ENCODE assay signal across 15 cellular contexts in genomic region chr4:27007507-27007906, GRCh38.
DNase-seq lines count a peak whose midpoint lies in the region; ATAC-seq and TF ChIP-seq lines count a peak whose summit lies in the region.
"Had no signal": no experiment of that assay in that cellular context is flagged by ENCODE, and none has a peak within 500 bp of the region (broad histone marks: within the 10 kb centered on the region; RNA-seq: fewer than 3 reads in every experiment).

No MANE protein-coding gene starts in this region.

- no peaks in the 10 kb centered on the region for H3K9me3 Mint-ChIP-seq in activated naive CD8-positive, alpha-beta T cell (ENCODE audit: low read depth)
- no peaks in the 10 kb centered on the region for H3K9me3 Mint-ChIP-seq in activated naive CD8-positive, alpha-beta T cell treated with anti-CD3 and anti-CD28 coated beads, Interleukin-2, amount 50 U/mL, for 24 hours
- no peaks in the 10 kb centered on the region for H3K9me3 Mint-ChIP-seq in immature natural killer cell
- no peaks in the 10 kb centered on the region for H3K9me3 Mint-ChIP-seq in activated CD4-positive, alpha-beta T cell treated with anti-CD3 and anti-CD28 coated beads, Interleukin-2, amount 10 ng/mL, durations not matched to agents 24 days and 14 days
- no peaks in the 10 kb centered on the region for H3K9me3 Mint-ChIP-seq in activated T-helper 2 cell treated with anti-CD3 and anti-CD28 coated beads, Interferon-gamma antibody, Interleukin-2, Interleukin-4, amounts not matched to agents 10 μg/mL and 5 μg/mL and 100 μg/mL, durations not matched to agents 14 hours and 24 hours and 36 hours
- H3K9me3 Mint-ChIP-seq: activated CD8-positive, alpha-beta T cell treated with anti-CD3 and anti-CD28 coated beads for 36 hours had no signal

- no peak for TF ChIP-seq CTCF in upper lobe of left lung (IDR thresholded peaks at IDR 0.05)

- peak overlapping the region; percentile 23 for H3K27ac ChIP-seq in urinary bladder (ENCODE audit: low read depth)
- peak overlapping the region in 1 of 4 donors; percentile 22 for H3K27ac ChIP-seq in upper lobe of left lung
- H3K27ac ChIP-seq: thoracic aorta had no signal

- no peak for DNase-seq in activated naive CD8-positive, alpha-beta T cell treated with anti-CD3 and anti-CD28 coated beads, Interleukin-2, amount 50 U/mL, for 24 hours
- no peak for DNase-seq in T-helper 17 cell
- no peak for DNase-seq in immature natural killer cell
- no peak for DNase-seq in upper lobe of left lung
- no peak for DNase-seq in activated CD4-positive, alpha-beta T cell treated with anti-CD3 and anti-CD28 coated beads, Interleukin-2, amount 10 ng/mL, durations not matched to agents 24 days and 14 days
- no peak for DNase-seq in activated T-helper 2 cell treated with anti-CD3 and anti-CD28 coated beads, Interferon-gamma antibody, Interleukin-2, Interleukin-4, amounts not matched to agents 10 μg/mL and 5 μg/mL and 100 μg/mL, durations not matched to agents 14 hours and 24 hours and 36 hours (ENCODE audit: low spot score)
- DNase-seq: activated CD8-positive, alpha-beta T cell treated with anti-CD3 and anti-CD28 coated beads for 36 hours; COR-L47; dermis blood vessel endothelial cell; left ventricle myocardium superior; NCI-H748 treated with DMSO at 0.1 percent for 48 hours had no signal

- H3K27me3 Mint-ChIP-seq in activated naive CD8-positive, alpha-beta T cell, result no peaks in the 10 kb centered on the region
- H3K27me3 Mint-ChIP-seq in activated naive CD8-positive, alpha-beta T cell treated with anti-CD3 and anti-CD28 coated beads, Interleukin-2, amount 50 U/mL, for 24 hours, result no peaks in the 10 kb centered on the region
- H3K27me3 Mint-ChIP-seq in T-helper 17 cell (no peaks in the 10 kb centered on the region), immature natural killer cell (ENCODE audit: low read depth in 3 of 3) (no peaks in the 10 kb centered on the region)
- H3K27me3 Mint-ChIP-seq in activated CD4-positive, alpha-beta T cell treated with anti-CD3 and anti-CD28 coated beads, Interleukin-2, amount 10 ng/mL, durations not matched to agents 24 days and 14 days, result no peaks in the 10 kb centered on the region
- no peaks in the 10 kb centered on the region for H3K27me3 Mint-ChIP-seq in activated T-helper 2 cell treated with anti-CD3 and anti-CD28 coated beads, Interferon-gamma antibody, Interleukin-2, Interleukin-4, amounts not matched to agents 10 μg/mL and 5 μg/mL and 100 μg/mL, durations not matched to agents 14 hours and 24 hours and 36 hours (ENCODE audit: low read depth)
- H3K27me3 Mint-ChIP-seq: activated CD8-positive, alpha-beta T cell treated with anti-CD3 and anti-CD28 coated beads for 36 hours had no signal

- TF ChIP-seq EP300 in upper lobe of left lung (IDR thresholded peaks at IDR 0.05), result no peak

- ATAC-seq in activated naive CD8-positive, alpha-beta T cell treated with anti-CD3 and anti-CD28 coated beads, Interleukin-2, amount 50 U/mL, for 24 hours, result no peak
- no peak for ATAC-seq in T-helper 17 cell
- ATAC-seq in upper lobe of left lung (ENCODE audit: low FRiP score in 2 of 2), result no peak
- ATAC-seq: activated CD8-positive, alpha-beta T cell treated with anti-CD3 and anti-CD28 coated beads for 36 hours; esophagus mucosa; left ventricle myocardium superior had no signal

- H3K4me3 ChIP-seq in urinary bladder (ENCODE audit: low read depth, low read length) (no peak overlapping the region), upper lobe of left lung (no peak overlapping the region)
- H3K4me3 ChIP-seq: thoracic aorta had no signal

- peaks cover 35% of the 10 kb centered on the region for H3K4me1 Mint-ChIP-seq in activated naive CD8-positive, alpha-beta T cell (ENCODE audit: low read depth)
- H3K4me1 Mint-ChIP-seq in activated naive CD8-positive, alpha-beta T cell treated with anti-CD3 and anti-CD28 coated beads, Interleukin-2, amount 50 U/mL, for 24 hours, result peaks cover 48% of the 10 kb centered on the region
- H3K4me1 Mint-ChIP-seq in T-helper 17 cell, result peaks cover 26% of the 10 kb centered on the region
- H3K4me1 Mint-ChIP-seq in immature natural killer cell, result peaks cover 23 to 33% of the 10 kb centered on the region in 2 donors
- peaks cover 26% of the 10 kb centered on the region for H3K4me1 Mint-ChIP-seq in activated CD4-positive, alpha-beta T cell treated with anti-CD3 and anti-CD28 coated beads, Interleukin-2, amount 10 ng/mL, durations not matched to agents 24 days and 14 days
- peaks cover 25% of the 10 kb centered on the region for H3K4me1 Mint-ChIP-seq in activated T-helper 2 cell treated with anti-CD3 and anti-CD28 coated beads, Interferon-gamma antibody, Interleukin-2, Interleukin-4, amounts not matched to agents 10 μg/mL and 5 μg/mL and 100 μg/mL, durations not matched to agents 14 hours and 24 hours and 36 hours (ENCODE audit: low read depth)

- no peaks in the 10 kb centered on the region for H3K27me3 ChIP-seq in upper lobe of left lung

- 63% methylated on average over 3 of the region's 3 CpGs for WGBS in urinary bladder
- WGBS in upper lobe of left lung, 2 donors, result 63 to 75% methylated on average over 3 of the region's 3 CpGs

- no peaks in the 10 kb centered on the region for H3K4me1 ChIP-seq in urinary bladder (ENCODE audit: insufficient read depth)
- peaks cover 19 to 37% (median 33%) of the 10 kb centered on the region in 4 donors for H3K4me1 ChIP-seq in upper lobe of left lung

- no peaks in the 10 kb centered on the region for H3K36me3 Mint-ChIP-seq in activated naive CD8-positive, alpha-beta T cell
- H3K36me3 Mint-ChIP-seq in activated naive CD8-positive, alpha-beta T cell treated with anti-CD3 and anti-CD28 coated beads, Interleukin-2, amount 50 U/mL, for 24 hours (ENCODE audit: low read depth), result peaks cover 19% of the 10 kb centered on the region
- H3K36me3 Mint-ChIP-seq in T-helper 17 cell (ENCODE audit: low read depth), result no peaks in the 10 kb centered on the region
- H3K36me3 Mint-ChIP-seq in immature natural killer cell, result peaks cover 4 to 14% (median 10%) of the 10 kb centered on the region in 3 donors
- peaks cover 29% of the 10 kb centered on the region for H3K36me3 Mint-ChIP-seq in activated CD4-positive, alpha-beta T cell treated with anti-CD3 and anti-CD28 coated beads, Interleukin-2, amount 10 ng/mL, durations not matched to agents 24 days and 14 days (ENCODE audit: low read depth)
- H3K36me3 Mint-ChIP-seq in activated T-helper 2 cell treated with anti-CD3 and anti-CD28 coated beads, Interferon-gamma antibody, Interleukin-2, Interleukin-4, amounts not matched to agents 10 μg/mL and 5 μg/mL and 100 μg/mL, durations not matched to agents 14 hours and 24 hours and 36 hours (ENCODE audit: low read depth), result peaks cover 38% of the 10 kb centered on the region

- no peak for TF ChIP-seq POLR2A in upper lobe of left lung (IDR thresholded peaks at IDR 0.05)

- H3K27ac Mint-ChIP-seq in activated naive CD8-positive, alpha-beta T cell, result peak overlapping the region; percentile 81
- H3K27ac Mint-ChIP-seq in activated naive CD8-positive, alpha-beta T cell treated with anti-CD3 and anti-CD28 coated beads, Interleukin-2, amount 50 U/mL, for 24 hours, result no peak overlapping the region
- peak overlapping the region; percentile 80 for H3K27ac Mint-ChIP-seq in T-helper 17 cell
- H3K27ac Mint-ChIP-seq in immature natural killer cell, result peak overlapping the region in 4 of 6 donors; percentile 32 to 65 (median 54)
- no peak overlapping the region for H3K27ac Mint-ChIP-seq in activated CD4-positive, alpha-beta T cell treated with anti-CD3 and anti-CD28 coated beads, Interleukin-2, amount 10 ng/mL, durations not matched to agents 24 days and 14 days
- H3K27ac Mint-ChIP-seq in activated T-helper 2 cell treated with anti-CD3 and anti-CD28 coated beads, Interferon-gamma antibody, Interleukin-2, Interleukin-4, amounts not matched to agents 10 μg/mL and 5 μg/mL and 100 μg/mL, durations not matched to agents 14 hours and 24 hours and 36 hours, result no peak overlapping the region

- H3K4me3 Mint-ChIP-seq in activated naive CD8-positive, alpha-beta T cell, result no peak overlapping the region
- H3K4me3 Mint-ChIP-seq in activated naive CD8-positive, alpha-beta T cell treated with anti-CD3 and anti-CD28 coated beads, Interleukin-2, amount 50 U/mL, for 24 hours, result no peak overlapping the region
- no peak overlapping the region for H3K4me3 Mint-ChIP-seq in T-helper 17 cell
- no peak overlapping the region for H3K4me3 Mint-ChIP-seq in immature natural killer cell
- no peak overlapping the region for H3K4me3 Mint-ChIP-seq in activated CD4-positive, alpha-beta T cell treated with anti-CD3 and anti-CD28 coated beads, Interleukin-2, amount 10 ng/mL, durations not matched to agents 24 days and 14 days
- no peak overlapping the region for H3K4me3 Mint-ChIP-seq in activated T-helper 2 cell treated with anti-CD3 and anti-CD28 coated beads, Interferon-gamma antibody, Interleukin-2, Interleukin-4, amounts not matched to agents 10 μg/mL and 5 μg/mL and 100 μg/mL, durations not matched to agents 14 hours and 24 hours and 36 hours (ENCODE audit: low read depth)
- H3K4me3 Mint-ChIP-seq: activated CD8-positive, alpha-beta T cell treated with anti-CD3 and anti-CD28 coated beads for 36 hours had no signal

- no peaks in the 10 kb centered on the region for H3K9me3 ChIP-seq in T-helper 17 cell (ENCODE audit: control insufficient read depth, low read length, poor library complexity, severe bottlenecking)
- no peaks in the 10 kb centered on the region for H3K9me3 ChIP-seq in upper lobe of left lung
- H3K9me3 ChIP-seq: thoracic aorta had no signal

- intact Hi-C loops in activated CD4-positive, alpha-beta T cell treated with anti-CD3 and anti-CD28 coated beads, Interleukin-2, amount 10 ng/mL, durations not matched to agents 24 days and 14 days (cut with micrococcal nuclease), result loop anchor here (10.0 kb wide), 1 partner anchor 1093 kb away; the partner anchor contains the start of gene SMIM20
- intact Hi-C loops in activated T-helper 2 cell treated with anti-CD3 and anti-CD28 coated beads, Interferon-gamma antibody, Interleukin-2, Interleukin-4, amounts not matched to agents 10 μg/mL and 5 μg/mL and 100 μg/mL, durations not matched to agents 14 hours and 24 hours and 36 hours (cut with micrococcal nuclease), result loop anchor here (10.0 kb wide), 2 partner anchors 993 to 1093 kb away; partner anchors contain the start of gene SMIM20

- H3K36me3 ChIP-seq in urinary bladder (ENCODE audit: insufficient read depth) (peaks cover 2% of the 10 kb centered on the region), upper lobe of left lung (no peaks in the 10 kb centered on the region)
- H3K36me3 ChIP-seq: thoracic aorta had no signal

Comparison
In these comparisons a context has a peak if more than half of its experiments do, and no peak if none do; other contexts are left out.
1. H3K27ac Mint-ChIP-seq: peak in activated naive CD8-positive, alpha-beta T cell (single experiment), T-helper 17 cell (single experiment) and immature natural killer cell (4 of 6); none in activated naive CD8-positive, alpha-beta T cell treated with anti-CD3 and anti-CD28 coated beads, Interleukin-2, amount 50 U/mL, for 24 hours (single experiment), activated CD4-positive, alpha-beta T cell treated with anti-CD3 and anti-CD28 coated beads, Interleukin-2, amount 10 ng/mL, durations not matched to agents 24 days and 14 days (single experiment) and activated T-helper 2 cell treated with anti-CD3 and anti-CD28 coated beads, Interferon-gamma antibody, Interleukin-2, Interleukin-4, amounts not matched to agents 10 μg/mL and 5 μg/mL and 100 μg/mL, durations not matched to agents 14 hours and 24 hours and 36 hours (single experiment).